9 cellular contexts compared by ENCODE assay signal in the genomic region with DNA sequence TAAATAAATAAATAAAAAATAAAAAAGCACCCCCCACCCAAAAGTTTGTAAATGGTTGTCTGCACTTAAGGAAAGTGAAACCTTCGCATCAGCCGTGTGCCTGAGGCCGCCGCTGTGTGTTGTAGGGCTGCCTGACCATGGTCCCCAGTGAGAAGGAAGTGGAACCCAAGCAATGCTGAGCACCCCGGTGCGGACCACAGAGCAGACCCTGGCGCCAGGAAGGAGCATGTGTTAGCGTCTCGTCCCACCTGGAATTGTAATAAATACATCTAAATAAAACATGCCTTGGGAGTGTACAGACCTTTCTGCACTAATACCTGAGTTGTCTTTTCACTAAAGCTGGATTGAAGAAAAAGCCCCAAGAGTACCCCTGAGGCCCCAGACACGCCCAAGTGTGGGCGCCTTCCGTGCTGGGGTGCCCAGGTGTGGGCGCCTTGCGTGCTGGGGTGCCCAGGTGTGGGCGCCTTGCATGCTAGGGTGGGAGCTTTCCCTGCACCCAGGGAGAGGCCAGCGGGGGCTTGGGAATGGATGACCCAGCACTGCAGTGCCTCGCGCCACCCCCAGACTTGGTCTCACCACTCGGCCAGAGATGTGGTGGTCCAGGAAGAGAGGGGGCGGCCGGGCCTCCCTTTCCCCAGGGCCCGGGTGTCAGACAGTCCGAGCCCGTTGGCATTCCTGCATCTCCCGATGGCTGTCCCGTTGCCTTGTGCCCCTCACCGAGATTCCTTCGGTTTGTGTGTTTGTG. TPM values are rescaled to one million over a fixed set of nuclear protein-coding genes. Genes with fewer than 3 reads are reported as not detected.
DNase-seq lines count a peak whose midpoint lies in the region; ATAC-seq and TF ChIP-seq lines count a peak whose summit lies in the region.
"Had no signal": no experiment of that assay in that cellular context is flagged by ENCODE, and none has a peak within 500 bp of the region (broad histone marks: within the 10 kb centered on the region; RNA-seq: fewer than 3 reads in every experiment).

No MANE protein-coding gene starts in this region.

- H3K27ac Mint-ChIP-seq in activated B cell treated with CpG ODN at 0.5 μM for 24 hours = peak overlapping the region; percentile 93
- H3K27ac Mint-ChIP-seq in naive thymus-derived CD8-positive, alpha-beta T cell = peak overlapping the region in 2 of 10 donors; percentile 90 to 94

- TF ChIP-seq CTCF in GM12864 (IDR thresholded peaks at IDR 0.05; ENCODE audit: low read depth, low read length, missing control alignments) (no peak), activated B cell treated with CpG ODN at 0.5 μM for 24 hours (IDR thresholded peaks at IDR 0.05) (no peak)

- peaks cover 4% of the 10 kb centered on the region for H3K36me3 Mint-ChIP-seq in activated B cell treated with CpG ODN at 0.5 μM for 24 hours (ENCODE audit: low read depth)
- H3K36me3 Mint-ChIP-seq in naive thymus-derived CD8-positive, alpha-beta T cell = peaks cover 0 to 2% (median 0%) of the 10 kb centered on the region in 3 donors

- ATAC-seq in GM21529 (IDR thresholded peaks at IDR 0.05; ENCODE audit: unreplicated experiment) (peak; percentile 50), activated B cell treated with CpG ODN at 0.5 μM for 24 hours (ENCODE audit: low read depth) (peak; percentile 28), GM18520 (IDR thresholded peaks at IDR 0.05; ENCODE audit: unreplicated experiment) (no peak)
- ATAC-seq in naive thymus-derived CD8-positive, alpha-beta T cell = no peak

- H3K4me3 ChIP-seq in GM12864 (ENCODE audit: low read depth, low read length) = peak overlapping the region; percentile 61

- intact Hi-C loops in activated B cell treated with CpG ODN at 0.5 μM for 24 hours (cut with micrococcal nuclease) = loop anchor here (10.0 kb wide), 3 partner anchors 254 to 506 kb away; partner anchors contain the start of genes FAM193A and RGS12

- CTCF ChIA-PET in activated B cell treated with CpG ODN at 0.5 μM for 24 hours (lab: Charles Lee) = no interaction called here

- H3K4me3 Mint-ChIP-seq in activated B cell treated with CpG ODN at 0.5 μM for 24 hours = peak overlapping the region; percentile 87
- H3K4me3 Mint-ChIP-seq in naive thymus-derived CD8-positive, alpha-beta T cell = peak overlapping the region in 9 of 10 donors; percentile 84 to 93 (median 86)

- DNase-seq in GM12864 (ENCODE audit: low read depth) = peak; percentile 36
- DNase-seq in activated B cell treated with CpG ODN at 0.5 μM for 24 hours = no peak
- no peak for DNase-seq in naive thymus-derived CD8-positive, alpha-beta T cell
- no peak for DNase-seq in T-helper 9 cell
- DNase-seq in NCI-H2081 treated with DMSO at 0.1 percent for 48 hours (lab: John Stamatoyannopoulos, UW) = no peak
- DNase-seq in GM19240 (ENCODE audit: insufficient read length, low spot score) = no peak

- peaks cover 4% of the 10 kb centered on the region for H3K9me3 Mint-ChIP-seq in activated B cell treated with CpG ODN at 0.5 μM for 24 hours
- H3K9me3 Mint-ChIP-seq in naive thymus-derived CD8-positive, alpha-beta T cell = peaks cover 0 to 2% (median 2%) of the 10 kb centered on the region in 9 donors

- H3K27me3 Mint-ChIP-seq in activated B cell treated with CpG ODN at 0.5 μM for 24 hours = no peaks in the 10 kb centered on the region
- H3K27me3 Mint-ChIP-seq in naive thymus-derived CD8-positive, alpha-beta T cell = peaks cover 0 to 12% (median 3%) of the 10 kb centered on the region in 5 donors

- peaks cover 70% of the 10 kb centered on the region for H3K4me1 Mint-ChIP-seq in activated B cell treated with CpG ODN at 0.5 μM for 24 hours
- H3K4me1 Mint-ChIP-seq in naive thymus-derived CD8-positive, alpha-beta T cell = peaks cover 21 to 66% (median 49%) of the 10 kb centered on the region in 4 donors

- POLR2A ChIA-PET in activated B cell treated with CpG ODN at 0.5 μM for 24 hours (lab: Charles Lee) = interaction anchor here (0.5 to 2.9 kb wide), 8 partner anchors 18 to 442 kb away, joined by 3 to 29 read pairs (median 4); partner anchors contain the start of genes GRK4, HTT, HTT-AS and NOP14
- POLR2A ChIA-PET in naive thymus-derived CD8-positive, alpha-beta T cell (lab: Charles Lee) = interaction anchor here (1.3 to 1.5 kb wide), 2 partner anchors 35 to 105 kb away, joined by 4 to 9 read pairs; partner anchors contain the start of gene HTT

RNA-seq across cellular contexts. Expression of gene HTT-AS, which starts 33.7 kb away (rescaled TPM):
- not detected in 2 replicates for total RNA-seq in activated B cell treated with CpG ODN at 0.5 μM for 24 hours
- not detected for total RNA-seq in naive thymus-derived CD8-positive, alpha-beta T cell
- not detected for polyA plus RNA-seq in naive thymus-derived CD8-positive, alpha-beta T cell
- total RNA-seq: fibroblast of lung had no signal
- polyA plus RNA-seq: fibroblast of lung had no signal

RNA-seq across cellular contexts. Expression of gene HTT, which starts 33.9 kb away (rescaled TPM):
- total RNA-seq in activated B cell treated with CpG ODN at 0.5 μM for 24 hours = 239 and 242 TPM in 2 replicates
- 10 to 100 TPM; 56.7 to 64.6 TPM for total RNA-seq in naive thymus-derived CD8-positive, alpha-beta T cell
- 1 to 10 TPM; 2.2 to 5.0 (median 2.7) TPM for polyA plus RNA-seq in naive thymus-derived CD8-positive, alpha-beta T cell

Comparison
In these comparisons a context has a peak if more than half of its experiments do, and no peak if none do; other contexts are left out.
1. ATAC-seq: peak in GM21529 (single experiment) and activated B cell treated with CpG ODN at 0.5 μM for 24 hours (single experiment); none in naive thymus-derived CD8-positive, alpha-beta T cell (0 of 2) and GM18520 (single experiment).